In genomic region chr2:200419325-200419724, GRCh38 we compare ENCODE assay signal across 20 cellular contexts.
"Had no signal": no experiment of that assay in that cellular context is flagged by ENCODE, and none has a peak within 500 bp of the region (broad histone marks: within the 10 kb centered on the region; RNA-seq: fewer than 3 reads in every experiment).

No MANE protein-coding gene starts in this region.

- H3K9me3 Mint-ChIP-seq: dendritic cell treated with granulocyte-macrophage colony-stimulating factor and Interleukin-4, amounts not matched to agents 40 ng/mL and 50 ng/mL, for 4 days; natural killer cell treated with Interleukin-12 subunit alpha and Interleukin-12 subunit beta and Interleukin-15 and Interleukin-18, amount 100 ng/mL, for 72 hours; stimulated activated naive B cell treated with anti-CD40 and anti-IgM and Interleukin-4, amounts not matched to agents 10 μg/mL and 1 μg/mL and 100 μg/mL, for 72 hours; stimulated activated naive CD8-positive, alpha-beta T cell treated with anti-CD3 and anti-CD28 coated beads, Interleukin-15, amount 100 ng/mL, for 72 hours had no signal

- DNase-seq: foreskin melanocyte; heart left ventricle; hippocampal formation; left colon; left ventricle myocardium superior; mesenchymal stem cell; midbrain; sigmoid colon; stimulated activated CD4-positive, alpha-beta T cell treated with anti-CD3 and anti-CD28 coated beads, Interleukin-2, amount 100 ng/mL, for 24 hours; stimulated activated CD4-positive, alpha-beta T cell treated with anti-CD3 and anti-CD28 coated beads, Interleukin-4, amount 100 ng/mL, for 4 hours; stimulated activated naive B cell treated with anti-CD40 and anti-IgM and Interleukin-4, amounts not matched to agents 10 μg/mL and 1 μg/mL and 100 μg/mL, for 72 hours; stimulated activated naive CD8-positive, alpha-beta T cell treated with anti-CD3 and anti-CD28 coated beads, Interleukin-15, amount 100 ng/mL, for 72 hours; testis; upper lobe of right lung had no signal

- H3K36me3 ChIP-seq: neutrophil had no signal

- H3K36me3 Mint-ChIP-seq: natural killer cell treated with Interleukin-12 subunit alpha and Interleukin-12 subunit beta and Interleukin-15 and Interleukin-18, amount 100 ng/mL, for 72 hours; stimulated activated naive B cell treated with anti-CD40 and anti-IgM and Interleukin-4, amounts not matched to agents 10 μg/mL and 1 μg/mL and 100 μg/mL, for 72 hours had no signal

- H3K27ac ChIP-seq: heart left ventricle, neutrophil, sigmoid colon, skin epidermis, testis, tibial nerve, upper lobe of right lung had no signal

- H3K4me1 ChIP-seq: heart left ventricle, sigmoid colon, testis, tibial nerve, upper lobe of right lung had no signal

- H3K9me3 ChIP-seq: heart left ventricle, neutrophil, sigmoid colon, testis, tibial nerve, upper lobe of right lung had no signal

- H3K27me3 ChIP-seq: heart left ventricle, neutrophil, sigmoid colon, testis, tibial nerve, upper lobe of right lung had no signal

- H3K4me1 Mint-ChIP-seq: stimulated activated naive B cell treated with anti-CD40 and anti-IgM and Interleukin-4, amounts not matched to agents 10 μg/mL and 1 μg/mL and 100 μg/mL, for 72 hours; stimulated activated naive CD8-positive, alpha-beta T cell treated with anti-CD3 and anti-CD28 coated beads, Interleukin-15, amount 100 ng/mL, for 72 hours had no signal

- H3K27me3 Mint-ChIP-seq: dendritic cell treated with granulocyte-macrophage colony-stimulating factor and Interleukin-4, amounts not matched to agents 40 ng/mL and 50 ng/mL, for 4 days; natural killer cell treated with Interleukin-12 subunit alpha and Interleukin-12 subunit beta and Interleukin-15 and Interleukin-18, amount 100 ng/mL, for 72 hours; stimulated activated naive B cell treated with anti-CD40 and anti-IgM and Interleukin-4, amounts not matched to agents 10 μg/mL and 1 μg/mL and 100 μg/mL, for 72 hours; stimulated activated naive CD8-positive, alpha-beta T cell treated with anti-CD3 and anti-CD28 coated beads, Interleukin-15, amount 100 ng/mL, for 72 hours had no signal

- H3K4me3 ChIP-seq: heart left ventricle, lung, sigmoid colon, skin epidermis, testis, tibial nerve, upper lobe of right lung had no signal

- H3K27ac Mint-ChIP-seq: dendritic cell treated with granulocyte-macrophage colony-stimulating factor and Interleukin-4, amounts not matched to agents 40 ng/mL and 50 ng/mL, for 4 days; natural killer cell treated with Interleukin-12 subunit alpha and Interleukin-12 subunit beta and Interleukin-15 and Interleukin-18, amount 100 ng/mL, for 72 hours; stimulated activated naive B cell treated with anti-CD40 and anti-IgM and Interleukin-4, amounts not matched to agents 10 μg/mL and 1 μg/mL and 100 μg/mL, for 72 hours had no signal

- H3K4me3 Mint-ChIP-seq: dendritic cell treated with granulocyte-macrophage colony-stimulating factor and Interleukin-4, amounts not matched to agents 40 ng/mL and 50 ng/mL, for 4 days; natural killer cell treated with Interleukin-12 subunit alpha and Interleukin-12 subunit beta and Interleukin-15 and Interleukin-18, amount 100 ng/mL, for 72 hours; stimulated activated naive B cell treated with anti-CD40 and anti-IgM and Interleukin-4, amounts not matched to agents 10 μg/mL and 1 μg/mL and 100 μg/mL, for 72 hours; stimulated activated naive CD8-positive, alpha-beta T cell treated with anti-CD3 and anti-CD28 coated beads, Interleukin-15, amount 100 ng/mL, for 72 hours had no signal
